Comparison of ENCODE assay signal across 12 cellular contexts in the genomic region with DNA sequence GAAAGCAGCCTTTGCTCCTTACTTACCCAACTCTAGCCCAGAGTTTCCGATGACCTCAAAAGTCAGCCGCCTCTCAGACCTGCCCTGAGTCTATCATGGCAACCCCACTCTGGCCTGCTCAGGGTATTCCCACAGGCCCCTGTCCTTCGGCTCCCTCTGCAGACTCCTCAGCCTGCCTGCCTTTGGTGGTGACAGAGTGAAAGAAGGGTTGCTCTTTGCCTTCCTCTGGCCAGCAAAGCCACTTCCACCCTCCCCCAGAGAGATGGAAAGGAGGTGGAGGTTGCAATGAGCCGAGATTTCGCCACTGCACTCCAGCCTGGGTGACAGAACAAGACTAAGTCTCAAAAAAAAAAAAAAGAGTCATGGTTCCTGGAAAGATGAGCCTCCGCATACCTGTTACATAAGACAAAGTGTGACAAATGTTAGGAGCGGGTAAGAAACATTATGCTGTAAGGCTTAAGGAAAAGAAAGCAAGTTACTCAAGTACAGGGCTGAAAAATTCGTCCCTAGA. TPM values are rescaled to one million over a fixed set of nuclear protein-coding genes. Genes with fewer than 3 reads are reported as not detected.
DNase-seq lines count a peak whose midpoint lies in the region; ATAC-seq and TF ChIP-seq lines count a peak whose summit lies in the region.
"Had no signal": no experiment of that assay in that cellular context is flagged by ENCODE, and none has a peak within 500 bp of the region (broad histone marks: within the 10 kb centered on the region; RNA-seq: fewer than 3 reads in every experiment).

No MANE protein-coding gene starts in this region.

- intact Hi-C loops in left ventricle myocardium superior (cut with micrococcal nuclease) (no loop called here), cardiac septum (cut with DNase I) (no loop called here), transverse colon (cut with DNase I; ENCODE audit: low total_unique reads) (no loop called here)

- TF ChIP-seq CTCF in transverse colon (IDR thresholded peaks at IDR 0.05), result no peak

- ATAC-seq in left ventricle myocardium superior, result peak; percentile 22
- peak; percentile 26 for ATAC-seq in esophagus mucosa
- ATAC-seq in HG02981 (IDR thresholded peaks at IDR 0.05; ENCODE audit: unreplicated experiment), result no peak

- H3K4me3 ChIP-seq in subcutaneous abdominal adipose tissue (ENCODE audit: low read depth in 1 of 5, low read length in 5 of 5), result no peak overlapping the region
- no peak overlapping the region for H3K4me3 ChIP-seq in transverse colon
- H3K4me3 ChIP-seq: pancreas had no signal

- peak overlapping the region in 2 of 5 donors; percentile 56 to 62 for H3K9ac ChIP-seq in subcutaneous abdominal adipose tissue (ENCODE audit: low read length in 5 of 5)

- TF ChIP-seq POLR2A in transverse colon (IDR thresholded peaks at IDR 0.05), result no peak

- H3K27me3 ChIP-seq in subcutaneous abdominal adipose tissue (ENCODE audit: control insufficient read depth in 5 of 5, insufficient read depth in 4 of 5, low read length in 5 of 5), result no peaks in the 10 kb centered on the region
- H3K27me3 ChIP-seq in transverse colon, result no peaks in the 10 kb centered on the region
- H3K27me3 ChIP-seq: pancreas had no signal

- no peak for TF ChIP-seq EP300 in transverse colon (IDR thresholded peaks at IDR 0.05; ENCODE audit: low read depth)

- H3K4me1 ChIP-seq in subcutaneous abdominal adipose tissue (ENCODE audit: control insufficient read depth in 5 of 5, insufficient read depth in 5 of 5, low read length in 5 of 5) (peaks cover 0 to 30% (median 26%) of the 10 kb centered on the region in 5 donors), transverse colon (peaks cover 0 to 28% (median 11%) of the 10 kb centered on the region in 4 donors)
- H3K4me1 ChIP-seq: pancreas had no signal

- in situ Hi-C loops in transverse colon (cut with MboI; ENCODE audit: low pct_ligation_motif_present in 1 of 4, low pct_unique_long_range_greater_than_20kb in 1 of 4, low sequenced_read_pairs in 3 of 4), result no loop called here

- no peaks in the 10 kb centered on the region for H3K36me3 ChIP-seq in subcutaneous abdominal adipose tissue (ENCODE audit: control insufficient read depth in 5 of 5, insufficient read depth in 5 of 5, low read length in 5 of 5)
- no peaks in the 10 kb centered on the region for H3K36me3 ChIP-seq in transverse colon
- H3K36me3 ChIP-seq: pancreas had no signal

- no peak for DNase-seq in left ventricle myocardium superior
- no peak for DNase-seq in cardiac septum (ENCODE audit: low spot score)
- DNase-seq in SKM-1 (lab: John Stamatoyannopoulos, UW; ENCODE audit: unreplicated experiment), result peak; percentile 78
- no peak for DNase-seq in transverse colon
- no peak for DNase-seq in NCI-H2081 treated with DMSO at 0.1 percent for 48 hours (lab: John Stamatoyannopoulos, UW)
- DNase-seq: Calu3, MM.1S, RPMI8226 had no signal

- H3K27ac ChIP-seq in subcutaneous abdominal adipose tissue (ENCODE audit: low read depth, low read length) (peak overlapping the region; percentile 81), transverse colon (no peak overlapping the region)
- H3K27ac ChIP-seq: pancreas had no signal

- H3K9me3 ChIP-seq in subcutaneous abdominal adipose tissue (ENCODE audit: control insufficient read depth in 5 of 5, low read length in 5 of 5) (no peaks in the 10 kb centered on the region), transverse colon (no peaks in the 10 kb centered on the region)
- H3K9me3 ChIP-seq: pancreas had no signal

- 67 to 71% methylated on average over 8 of the region's 8 CpGs for WGBS in transverse colon (ENCODE audit: low coverage in 1 of 2), 2 donors

RNA-seq across cellular contexts. Expression of a gene that starts 2.3 kb away (rescaled TPM):
- total RNA-seq in left ventricle myocardium superior (not detected), cardiac septum (not detected), esophagus mucosa (not detected), transverse colon (under 1 TPM in 2 of 4 donors, not detected in 2; 0.55 to 0.64 TPM)
- total RNA-seq: Calu3, pancreas had no signal

RNA-seq across cellular contexts. Expression of a gene that starts 5.9 kb away (rescaled TPM):
- total RNA-seq in left ventricle myocardium superior (20.6 TPM), cardiac septum (20.1 TPM), esophagus mucosa (5.0 TPM), transverse colon (1 to 10 TPM in 3 of 4 donors, not detected in 1; 2.2 to 4.8 (median 3.6) TPM)
- total RNA-seq: Calu3 had no signal

RNA-seq across cellular contexts. Expression of a gene that starts 14.1 kb away (rescaled TPM):
- total RNA-seq in left ventricle myocardium superior (46.3 TPM), cardiac septum (85.3 TPM), esophagus mucosa (45.5 TPM), transverse colon (10 to 100 TPM; 12.2 to 51.5 (median 19.1) TPM)

RNA-seq across cellular contexts. Expression of a gene that starts 29.2 kb away (rescaled TPM):
- total RNA-seq in left ventricle myocardium superior (10.5 TPM), cardiac septum (20.3 TPM), esophagus mucosa (2.2 TPM), transverse colon (1 to 10 TPM in 3 of 4 donors, under 1 TPM in 1; 0.37 to 3.8 (median 3.2) TPM)
